Comparison of ENCODE assay signal across 17 cellular contexts in genomic region chr1:238329671-238330070, GRCh38.
"Had no signal": no experiment of that assay in that cellular context is flagged by ENCODE, and none has a peak within 500 bp of the region (broad histone marks: within the 10 kb centered on the region; RNA-seq: fewer than 3 reads in every experiment).

No MANE protein-coding gene starts in this region.

- H3K4me3 Mint-ChIP-seq: activated B cell treated with CpG ODN at 0.5 μM for 24 hours; activated CD4-positive, alpha-beta memory T cell treated with anti-CD3 and anti-CD28 coated beads for 36 hours; activated CD8-positive, alpha-beta memory T cell treated with anti-CD3 and anti-CD28 coated beads, Interleukin-2, amount 10 ng/mL, durations not matched to agents 7 days and 5 days; activated naive CD4-positive, alpha-beta T cell treated with anti-CD3 and anti-CD28 coated beads for 36 hours; activated T-cell treated with anti-CD3 and anti-CD28 coated beads, Interleukin-2, amount 50 U/mL, for 24 hours; central memory CD8-positive, alpha-beta T cell; endodermal cell; natural killer cell; stimulated activated naive B cell treated with anti-CD40 and anti-IgM and Interleukin-4, amounts not matched to agents 10 μg/mL and 1 μg/mL and 100 μg/mL, for 72 hours had no signal

- H3K27me3 ChIP-seq: colonic mucosa, foreskin keratinocyte, neutrophil, pancreas, upper lobe of right lung had no signal

- DNase-seq: activated B cell treated with CpG ODN at 0.5 μM for 24 hours; activated CD4-positive, alpha-beta memory T cell treated with anti-CD3 and anti-CD28 coated beads for 36 hours; activated CD4-positive, alpha-beta T cell treated with anti-CD3 and anti-CD28 coated beads for 4 hours; activated CD8-positive, alpha-beta memory T cell treated with anti-CD3 and anti-CD28 coated beads, Interleukin-2, amount 10 ng/mL, durations not matched to agents 7 days and 5 days; activated naive CD4-positive, alpha-beta T cell treated with anti-CD3 and anti-CD28 coated beads for 36 hours; activated T-cell treated with anti-CD3 and anti-CD28 coated beads, Interleukin-2, amount 50 U/mL, for 24 hours; colonic mucosa; endodermal cell; foreskin keratinocyte; mesendoderm; natural killer cell; pancreas; stimulated activated naive B cell treated with anti-CD40 and anti-IgM and Interleukin-4, amounts not matched to agents 10 μg/mL and 1 μg/mL and 100 μg/mL, for 72 hours; upper lobe of right lung had no signal

- ATAC-seq: activated CD8-positive, alpha-beta memory T cell treated with anti-CD3 and anti-CD28 coated beads, Interleukin-2, amount 10 ng/mL, durations not matched to agents 7 days and 5 days; foreskin keratinocyte; natural killer cell; pancreas; stimulated activated naive B cell treated with anti-CD40 and anti-IgM and Interleukin-4, amounts not matched to agents 10 μg/mL and 1 μg/mL and 100 μg/mL, for 72 hours; upper lobe of right lung had no signal

- H3K27ac Mint-ChIP-seq: activated B cell treated with CpG ODN at 0.5 μM for 24 hours; activated CD4-positive, alpha-beta memory T cell treated with anti-CD3 and anti-CD28 coated beads for 36 hours; activated CD8-positive, alpha-beta memory T cell treated with anti-CD3 and anti-CD28 coated beads, Interleukin-2, amount 10 ng/mL, durations not matched to agents 7 days and 5 days; activated naive CD4-positive, alpha-beta T cell treated with anti-CD3 and anti-CD28 coated beads for 36 hours; activated T-cell treated with anti-CD3 and anti-CD28 coated beads, Interleukin-2, amount 50 U/mL, for 24 hours; endodermal cell; natural killer cell; stimulated activated naive B cell treated with anti-CD40 and anti-IgM and Interleukin-4, amounts not matched to agents 10 μg/mL and 1 μg/mL and 100 μg/mL, for 72 hours had no signal

- H3K9me3 ChIP-seq: colonic mucosa, neutrophil, pancreas, upper lobe of right lung had no signal

- H3K4me1 Mint-ChIP-seq: activated B cell treated with CpG ODN at 0.5 μM for 24 hours; activated CD8-positive, alpha-beta memory T cell treated with anti-CD3 and anti-CD28 coated beads, Interleukin-2, amount 10 ng/mL, durations not matched to agents 7 days and 5 days; central memory CD8-positive, alpha-beta T cell; endodermal cell; stimulated activated naive B cell treated with anti-CD40 and anti-IgM and Interleukin-4, amounts not matched to agents 10 μg/mL and 1 μg/mL and 100 μg/mL, for 72 hours had no signal

- H3K36me3 ChIP-seq: colonic mucosa, neutrophil, pancreas, upper lobe of right lung had no signal

- H3K4me3 ChIP-seq: colonic mucosa, pancreas, upper lobe of right lung had no signal

- H3K36me3 Mint-ChIP-seq: activated CD4-positive, alpha-beta memory T cell treated with anti-CD3 and anti-CD28 coated beads for 36 hours; activated CD8-positive, alpha-beta memory T cell treated with anti-CD3 and anti-CD28 coated beads, Interleukin-2, amount 10 ng/mL, durations not matched to agents 7 days and 5 days; stimulated activated naive B cell treated with anti-CD40 and anti-IgM and Interleukin-4, amounts not matched to agents 10 μg/mL and 1 μg/mL and 100 μg/mL, for 72 hours had no signal

- H3K27me3 Mint-ChIP-seq: activated B cell treated with CpG ODN at 0.5 μM for 24 hours; activated CD4-positive, alpha-beta memory T cell treated with anti-CD3 and anti-CD28 coated beads for 36 hours; activated CD8-positive, alpha-beta memory T cell treated with anti-CD3 and anti-CD28 coated beads, Interleukin-2, amount 10 ng/mL, durations not matched to agents 7 days and 5 days; activated T-cell treated with anti-CD3 and anti-CD28 coated beads, Interleukin-2, amount 50 U/mL, for 24 hours; central memory CD8-positive, alpha-beta T cell; stimulated activated naive B cell treated with anti-CD40 and anti-IgM and Interleukin-4, amounts not matched to agents 10 μg/mL and 1 μg/mL and 100 μg/mL, for 72 hours had no signal

- H3K27ac ChIP-seq: colonic mucosa, epithelial cell of prostate, foreskin keratinocyte, neutrophil, pancreas, upper lobe of right lung had no signal

- H3K4me1 ChIP-seq: colonic mucosa, foreskin keratinocyte, upper lobe of right lung had no signal
